ENCODE assay signal across 1 cellular context in the genomic region with DNA sequence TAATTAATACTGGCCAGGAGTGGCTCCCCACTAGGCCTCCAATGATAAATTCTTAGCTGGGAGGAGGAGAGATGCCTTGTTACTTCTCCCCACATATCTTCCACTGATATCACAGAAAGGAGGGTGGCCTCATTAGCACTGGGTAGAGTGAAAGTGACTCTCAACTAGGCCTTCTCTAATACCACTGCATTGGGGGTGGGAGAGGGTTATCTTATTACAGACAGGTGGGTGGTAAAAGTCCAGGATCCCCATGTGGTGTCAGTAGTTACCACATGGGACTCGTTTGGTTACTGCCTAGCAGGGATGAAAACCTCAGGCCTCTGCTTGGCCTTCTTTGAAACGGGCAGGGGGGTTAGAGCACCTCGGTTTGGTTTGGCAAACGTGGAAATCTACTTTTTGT.
TF ChIP-seq lines count a peak whose summit lies in the region.

No MANE protein-coding gene starts in this region.

TF ChIP-seq in WTC11, 78 proteins besides CTCF, POLR2A, EP300 and RAD21 (continued from another document):
- TF ChIP-seq, protein P1, sequence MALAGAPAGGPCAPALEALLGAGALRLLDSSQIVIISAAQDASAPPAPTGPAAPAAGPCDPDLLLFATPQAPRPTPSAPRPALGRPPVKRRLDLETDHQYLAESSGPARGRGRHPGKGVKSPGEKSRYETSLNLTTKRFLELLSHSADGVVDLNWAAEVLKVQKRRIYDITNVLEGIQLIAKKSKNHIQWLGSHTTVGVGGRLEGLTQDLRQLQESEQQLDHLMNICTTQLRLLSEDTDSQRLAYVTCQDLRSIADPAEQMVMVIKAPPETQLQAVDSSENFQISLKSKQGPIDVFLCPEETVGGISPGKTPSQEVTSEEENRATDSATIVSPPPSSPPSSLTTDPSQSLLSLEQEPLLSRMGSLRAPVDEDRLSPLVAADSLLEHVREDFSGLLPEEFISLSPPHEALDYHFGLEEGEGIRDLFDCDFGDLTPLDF (CRISPR knock-in tag; IDR thresholded peaks at IDR 0.05) = no peak
- TF ChIP-seq, protein P2, sequence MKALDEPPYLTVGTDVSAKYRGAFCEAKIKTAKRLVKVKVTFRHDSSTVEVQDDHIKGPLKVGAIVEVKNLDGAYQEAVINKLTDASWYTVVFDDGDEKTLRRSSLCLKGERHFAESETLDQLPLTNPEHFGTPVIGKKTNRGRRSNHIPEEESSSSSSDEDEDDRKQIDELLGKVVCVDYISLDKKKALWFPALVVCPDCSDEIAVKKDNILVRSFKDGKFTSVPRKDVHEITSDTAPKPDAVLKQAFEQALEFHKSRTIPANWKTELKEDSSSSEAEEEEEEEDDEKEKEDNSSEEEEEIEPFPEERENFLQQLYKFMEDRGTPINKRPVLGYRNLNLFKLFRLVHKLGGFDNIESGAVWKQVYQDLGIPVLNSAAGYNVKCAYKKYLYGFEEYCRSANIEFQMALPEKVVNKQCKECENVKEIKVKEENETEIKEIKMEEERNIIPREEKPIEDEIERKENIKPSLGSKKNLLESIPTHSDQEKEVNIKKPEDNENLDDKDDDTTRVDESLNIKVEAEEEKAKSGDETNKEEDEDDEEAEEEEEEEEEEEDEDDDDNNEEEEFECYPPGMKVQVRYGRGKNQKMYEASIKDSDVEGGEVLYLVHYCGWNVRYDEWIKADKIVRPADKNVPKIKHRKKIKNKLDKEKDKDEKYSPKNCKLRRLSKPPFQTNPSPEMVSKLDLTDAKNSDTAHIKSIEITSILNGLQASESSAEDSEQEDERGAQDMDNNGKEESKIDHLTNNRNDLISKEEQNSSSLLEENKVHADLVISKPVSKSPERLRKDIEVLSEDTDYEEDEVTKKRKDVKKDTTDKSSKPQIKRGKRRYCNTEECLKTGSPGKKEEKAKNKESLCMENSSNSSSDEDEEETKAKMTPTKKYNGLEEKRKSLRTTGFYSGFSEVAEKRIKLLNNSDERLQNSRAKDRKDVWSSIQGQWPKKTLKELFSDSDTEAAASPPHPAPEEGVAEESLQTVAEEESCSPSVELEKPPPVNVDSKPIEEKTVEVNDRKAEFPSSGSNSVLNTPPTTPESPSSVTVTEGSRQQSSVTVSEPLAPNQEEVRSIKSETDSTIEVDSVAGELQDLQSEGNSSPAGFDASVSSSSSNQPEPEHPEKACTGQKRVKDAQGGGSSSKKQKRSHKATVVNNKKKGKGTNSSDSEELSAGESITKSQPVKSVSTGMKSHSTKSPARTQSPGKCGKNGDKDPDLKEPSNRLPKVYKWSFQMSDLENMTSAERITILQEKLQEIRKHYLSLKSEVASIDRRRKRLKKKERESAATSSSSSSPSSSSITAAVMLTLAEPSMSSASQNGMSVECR (CRISPR knock-in tag; IDR thresholded peaks at IDR 0.05; ENCODE audit: borderline replicate concordance) = no peak
- TF ChIP-seq, protein P3, sequence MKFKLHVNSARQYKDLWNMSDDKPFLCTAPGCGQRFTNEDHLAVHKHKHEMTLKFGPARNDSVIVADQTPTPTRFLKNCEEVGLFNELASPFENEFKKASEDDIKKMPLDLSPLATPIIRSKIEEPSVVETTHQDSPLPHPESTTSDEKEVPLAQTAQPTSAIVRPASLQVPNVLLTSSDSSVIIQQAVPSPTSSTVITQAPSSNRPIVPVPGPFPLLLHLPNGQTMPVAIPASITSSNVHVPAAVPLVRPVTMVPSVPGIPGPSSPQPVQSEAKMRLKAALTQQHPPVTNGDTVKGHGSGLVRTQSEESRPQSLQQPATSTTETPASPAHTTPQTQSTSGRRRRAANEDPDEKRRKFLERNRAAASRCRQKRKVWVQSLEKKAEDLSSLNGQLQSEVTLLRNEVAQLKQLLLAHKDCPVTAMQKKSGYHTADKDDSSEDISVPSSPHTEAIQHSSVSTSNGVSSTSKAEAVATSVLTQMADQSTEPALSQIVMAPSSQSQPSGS (CRISPR knock-in tag; IDR thresholded peaks at IDR 0.05; ENCODE audit: borderline replicate concordance, low read depth) = no peak
- TF ChIP-seq, protein P4, sequence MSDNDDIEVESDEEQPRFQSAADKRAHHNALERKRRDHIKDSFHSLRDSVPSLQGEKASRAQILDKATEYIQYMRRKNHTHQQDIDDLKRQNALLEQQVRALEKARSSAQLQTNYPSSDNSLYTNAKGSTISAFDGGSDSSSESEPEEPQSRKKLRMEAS (CRISPR knock-in tag; IDR thresholded peaks at IDR 0.05) = no peak
- TF ChIP-seq PRRX2 (CRISPR knock-in tag; IDR thresholded peaks at IDR 0.05) (no peak), ZNF121 (CRISPR knock-in tag; IDR thresholded peaks at IDR 0.05) (no peak), SP1 (CRISPR knock-in tag; conservative IDR thresholded peaks at IDR 0.05) (no peak), GABPB1 (CRISPR knock-in tag; IDR thresholded peaks at IDR 0.05) (no peak), ZNF263 (CRISPR knock-in tag; IDR thresholded peaks at IDR 0.05; ENCODE audit: low read depth) (no peak), ETV6 (CRISPR knock-in tag; IDR thresholded peaks at IDR 0.05) (no peak)
- TF ChIP-seq, protein P5, sequence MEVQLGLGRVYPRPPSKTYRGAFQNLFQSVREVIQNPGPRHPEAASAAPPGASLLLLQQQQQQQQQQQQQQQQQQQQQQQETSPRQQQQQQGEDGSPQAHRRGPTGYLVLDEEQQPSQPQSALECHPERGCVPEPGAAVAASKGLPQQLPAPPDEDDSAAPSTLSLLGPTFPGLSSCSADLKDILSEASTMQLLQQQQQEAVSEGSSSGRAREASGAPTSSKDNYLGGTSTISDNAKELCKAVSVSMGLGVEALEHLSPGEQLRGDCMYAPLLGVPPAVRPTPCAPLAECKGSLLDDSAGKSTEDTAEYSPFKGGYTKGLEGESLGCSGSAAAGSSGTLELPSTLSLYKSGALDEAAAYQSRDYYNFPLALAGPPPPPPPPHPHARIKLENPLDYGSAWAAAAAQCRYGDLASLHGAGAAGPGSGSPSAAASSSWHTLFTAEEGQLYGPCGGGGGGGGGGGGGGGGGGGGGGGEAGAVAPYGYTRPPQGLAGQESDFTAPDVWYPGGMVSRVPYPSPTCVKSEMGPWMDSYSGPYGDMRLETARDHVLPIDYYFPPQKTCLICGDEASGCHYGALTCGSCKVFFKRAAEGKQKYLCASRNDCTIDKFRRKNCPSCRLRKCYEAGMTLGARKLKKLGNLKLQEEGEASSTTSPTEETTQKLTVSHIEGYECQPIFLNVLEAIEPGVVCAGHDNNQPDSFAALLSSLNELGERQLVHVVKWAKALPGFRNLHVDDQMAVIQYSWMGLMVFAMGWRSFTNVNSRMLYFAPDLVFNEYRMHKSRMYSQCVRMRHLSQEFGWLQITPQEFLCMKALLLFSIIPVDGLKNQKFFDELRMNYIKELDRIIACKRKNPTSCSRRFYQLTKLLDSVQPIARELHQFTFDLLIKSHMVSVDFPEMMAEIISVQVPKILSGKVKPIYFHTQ (CRISPR knock-in tag; IDR thresholded peaks at IDR 0.05) = no peak
- TF ChIP-seq, protein P6, sequence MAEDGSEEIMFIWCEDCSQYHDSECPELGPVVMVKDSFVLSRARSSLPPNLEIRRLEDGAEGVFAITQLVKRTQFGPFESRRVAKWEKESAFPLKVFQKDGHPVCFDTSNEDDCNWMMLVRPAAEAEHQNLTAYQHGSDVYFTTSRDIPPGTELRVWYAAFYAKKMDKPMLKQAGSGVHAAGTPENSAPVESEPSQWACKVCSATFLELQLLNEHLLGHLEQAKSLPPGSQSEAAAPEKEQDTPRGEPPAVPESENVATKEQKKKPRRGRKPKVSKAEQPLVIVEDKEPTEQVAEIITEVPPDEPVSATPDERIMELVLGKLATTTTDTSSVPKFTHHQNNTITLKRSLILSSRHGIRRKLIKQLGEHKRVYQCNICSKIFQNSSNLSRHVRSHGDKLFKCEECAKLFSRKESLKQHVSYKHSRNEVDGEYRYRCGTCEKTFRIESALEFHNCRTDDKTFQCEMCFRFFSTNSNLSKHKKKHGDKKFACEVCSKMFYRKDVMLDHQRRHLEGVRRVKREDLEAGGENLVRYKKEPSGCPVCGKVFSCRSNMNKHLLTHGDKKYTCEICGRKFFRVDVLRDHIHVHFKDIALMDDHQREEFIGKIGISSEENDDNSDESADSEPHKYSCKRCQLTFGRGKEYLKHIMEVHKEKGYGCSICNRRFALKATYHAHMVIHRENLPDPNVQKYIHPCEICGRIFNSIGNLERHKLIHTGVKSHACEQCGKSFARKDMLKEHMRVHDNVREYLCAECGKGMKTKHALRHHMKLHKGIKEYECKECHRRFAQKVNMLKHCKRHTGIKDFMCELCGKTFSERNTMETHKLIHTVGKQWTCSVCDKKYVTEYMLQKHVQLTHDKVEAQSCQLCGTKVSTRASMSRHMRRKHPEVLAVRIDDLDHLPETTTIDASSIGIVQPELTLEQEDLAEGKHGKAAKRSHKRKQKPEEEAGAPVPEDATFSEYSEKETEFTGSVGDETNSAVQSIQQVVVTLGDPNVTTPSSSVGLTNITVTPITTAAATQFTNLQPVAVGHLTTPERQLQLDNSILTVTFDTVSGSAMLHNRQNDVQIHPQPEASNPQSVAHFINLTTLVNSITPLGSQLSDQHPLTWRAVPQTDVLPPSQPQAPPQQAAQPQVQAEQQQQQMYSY (CRISPR knock-in tag; IDR thresholded peaks at IDR 0.05) = no peak
